ENCODE assay signal across 1 cellular context in the genomic region with DNA sequence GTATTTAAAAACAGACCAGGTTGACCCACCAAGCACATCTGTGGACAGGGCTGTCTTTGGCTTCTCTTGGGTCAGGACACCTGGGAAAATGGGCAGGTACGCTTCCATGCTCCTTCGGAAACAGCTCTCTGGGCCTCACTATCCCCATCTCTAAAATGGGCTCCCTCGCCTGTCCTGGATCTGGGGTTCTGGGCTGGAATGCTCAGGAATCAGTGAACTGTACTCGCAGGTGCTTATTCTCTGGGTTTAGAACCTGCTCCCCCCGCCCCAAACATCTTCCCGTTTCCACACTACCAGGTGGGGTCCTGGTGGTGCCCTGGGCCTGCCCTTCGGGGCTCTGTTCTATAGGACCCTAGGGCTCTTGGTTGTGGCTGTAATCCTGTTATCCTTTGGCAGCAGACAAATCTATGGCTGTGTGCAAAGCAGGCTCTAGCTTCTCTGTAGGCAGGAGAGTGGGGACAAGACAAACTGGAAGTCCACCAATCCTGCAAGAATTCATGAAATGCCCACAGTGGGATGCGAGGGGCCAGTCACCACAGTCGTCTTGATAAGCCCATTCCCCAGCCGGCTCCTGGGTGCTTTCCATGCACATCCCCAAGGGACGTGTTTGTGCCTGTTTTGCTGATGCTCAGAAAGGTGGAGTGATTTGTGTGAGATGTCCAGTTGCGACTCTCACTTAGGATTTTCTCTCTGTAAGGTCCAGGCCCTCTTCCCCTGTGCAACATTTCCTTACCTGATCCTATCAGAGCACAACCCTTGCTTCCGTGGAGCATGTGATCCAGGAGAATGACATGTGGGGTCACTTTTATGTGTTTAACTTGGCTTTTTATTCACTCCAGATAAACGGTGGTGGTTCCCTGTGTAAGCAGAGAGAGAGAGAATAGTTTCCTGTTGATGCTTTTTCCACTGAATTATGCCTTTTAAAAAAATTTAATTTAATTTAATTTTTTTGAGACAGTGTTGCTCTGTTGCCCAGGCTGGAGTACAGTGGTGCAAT.
TF ChIP-seq lines count a peak whose summit lies in the region.

No MANE protein-coding gene starts in this region.

TF ChIP-seq in IMR-90, 13 proteins besides CTCF, POLR2A, EP300 and RAD21:
- no peak for TF ChIP-seq MAFK (IDR thresholded peaks at IDR 0.05; ENCODE audit: low read depth, low read length)
- TF ChIP-seq CHD1 (IDR thresholded peaks at IDR 0.05; ENCODE audit: low read depth, low read length) = no peak
- TF ChIP-seq, protein P1, sequence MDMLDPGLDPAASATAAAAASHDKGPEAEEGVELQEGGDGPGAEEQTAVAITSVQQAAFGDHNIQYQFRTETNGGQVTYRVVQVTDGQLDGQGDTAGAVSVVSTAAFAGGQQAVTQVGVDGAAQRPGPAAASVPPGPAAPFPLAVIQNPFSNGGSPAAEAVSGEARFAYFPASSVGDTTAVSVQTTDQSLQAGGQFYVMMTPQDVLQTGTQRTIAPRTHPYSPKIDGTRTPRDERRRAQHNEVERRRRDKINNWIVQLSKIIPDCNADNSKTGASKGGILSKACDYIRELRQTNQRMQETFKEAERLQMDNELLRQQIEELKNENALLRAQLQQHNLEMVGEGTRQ (IDR thresholded peaks at IDR 0.05; ENCODE audit: low read depth, low read length) = no peak
- no peak for TF ChIP-seq RCOR1 (IDR thresholded peaks at IDR 0.05; ENCODE audit: insufficient replicate concordance, low read length)
- TF ChIP-seq SMC3 (IDR thresholded peaks at IDR 0.05; ENCODE audit: low read depth, low read length) = no peak
- no peak for TF ChIP-seq RFX5 (IDR thresholded peaks at IDR 0.05; ENCODE audit: low read depth, low read length)
- TF ChIP-seq, protein P2, sequence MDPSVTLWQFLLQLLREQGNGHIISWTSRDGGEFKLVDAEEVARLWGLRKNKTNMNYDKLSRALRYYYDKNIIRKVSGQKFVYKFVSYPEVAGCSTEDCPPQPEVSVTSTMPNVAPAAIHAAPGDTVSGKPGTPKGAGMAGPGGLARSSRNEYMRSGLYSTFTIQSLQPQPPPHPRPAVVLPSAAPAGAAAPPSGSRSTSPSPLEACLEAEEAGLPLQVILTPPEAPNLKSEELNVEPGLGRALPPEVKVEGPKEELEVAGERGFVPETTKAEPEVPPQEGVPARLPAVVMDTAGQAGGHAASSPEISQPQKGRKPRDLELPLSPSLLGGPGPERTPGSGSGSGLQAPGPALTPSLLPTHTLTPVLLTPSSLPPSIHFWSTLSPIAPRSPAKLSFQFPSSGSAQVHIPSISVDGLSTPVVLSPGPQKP (IDR thresholded peaks at IDR 0.05; ENCODE audit: borderline replicate concordance, low read depth, low read length) = no peak
- TF ChIP-seq CEBPB (IDR thresholded peaks at IDR 0.05; ENCODE audit: low read depth, low read length) = no peak
- TF ChIP-seq MAZ (IDR thresholded peaks at IDR 0.05; ENCODE audit: borderline replicate concordance, low read depth, low read length) = no peak
- TF ChIP-seq FOS (IDR thresholded peaks at IDR 0.05; ENCODE audit: low read depth, low read length) = no peak
